ENCODE assay signal across 11 cellular contexts in the genomic region with DNA sequence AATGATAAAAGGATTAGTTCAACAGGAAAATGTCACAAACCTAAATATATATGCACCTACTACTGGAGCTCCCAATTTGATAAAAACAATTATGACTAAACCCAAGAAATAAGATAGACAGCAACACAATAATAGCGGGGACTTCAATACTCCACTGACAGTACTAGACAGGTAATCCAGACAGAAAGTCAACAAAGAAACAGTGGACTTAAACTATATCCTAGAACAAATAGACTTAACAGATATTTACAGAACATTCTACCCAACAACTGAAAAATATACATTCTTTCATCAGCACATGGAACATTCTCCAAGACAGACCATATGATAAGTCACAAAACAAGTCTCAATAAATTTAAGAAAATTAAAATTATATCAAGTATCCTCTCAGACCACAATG. TPM values are rescaled to one million over a fixed set of nuclear protein-coding genes. Genes with fewer than 3 reads are reported as not detected.
"Had no signal": no experiment of that assay in that cellular context is flagged by ENCODE, and none has a peak within 500 bp of the region (broad histone marks: within the 10 kb centered on the region; RNA-seq: fewer than 3 reads in every experiment).

No MANE protein-coding gene starts in this region.

- H2AFZ ChIP-seq: GM23248 had no signal

- H3K27ac Mint-ChIP-seq: HFFc6 had no signal

- H3K4me1 ChIP-seq: HAP-1 had no signal

- H3K4me3 Mint-ChIP-seq: HFFc6 had no signal

- H3K9me3 ChIP-seq: HAP-1 had no signal

- FAIRE-seq: K562 had no signal

- H3K9ac ChIP-seq: GM23248 had no signal

- ATAC-seq: HCT116, K562 had no signal

- DNase-seq: GM23248, GOT3, H7, HFFc6, IMR-90, KG1 had no signal

- H3K36me3 ChIP-seq: HAP-1 had no signal

- H3K27ac ChIP-seq: GM23248, HL-60 had no signal

- H3K4me3 ChIP-seq: GM23248, HAP-1, K562 had no signal

RNA-seq across cellular contexts. Expression of gene LGR5, which starts 28.0 kb away (rescaled TPM):
- total RNA-seq: GM23248, HFFc6, HT1080, IMR-90, K562 had no signal
- polyA plus RNA-seq: GM23248, IMR-90, K562 had no signal
